9 cellular contexts compared by ENCODE assay signal in the genomic region with DNA sequence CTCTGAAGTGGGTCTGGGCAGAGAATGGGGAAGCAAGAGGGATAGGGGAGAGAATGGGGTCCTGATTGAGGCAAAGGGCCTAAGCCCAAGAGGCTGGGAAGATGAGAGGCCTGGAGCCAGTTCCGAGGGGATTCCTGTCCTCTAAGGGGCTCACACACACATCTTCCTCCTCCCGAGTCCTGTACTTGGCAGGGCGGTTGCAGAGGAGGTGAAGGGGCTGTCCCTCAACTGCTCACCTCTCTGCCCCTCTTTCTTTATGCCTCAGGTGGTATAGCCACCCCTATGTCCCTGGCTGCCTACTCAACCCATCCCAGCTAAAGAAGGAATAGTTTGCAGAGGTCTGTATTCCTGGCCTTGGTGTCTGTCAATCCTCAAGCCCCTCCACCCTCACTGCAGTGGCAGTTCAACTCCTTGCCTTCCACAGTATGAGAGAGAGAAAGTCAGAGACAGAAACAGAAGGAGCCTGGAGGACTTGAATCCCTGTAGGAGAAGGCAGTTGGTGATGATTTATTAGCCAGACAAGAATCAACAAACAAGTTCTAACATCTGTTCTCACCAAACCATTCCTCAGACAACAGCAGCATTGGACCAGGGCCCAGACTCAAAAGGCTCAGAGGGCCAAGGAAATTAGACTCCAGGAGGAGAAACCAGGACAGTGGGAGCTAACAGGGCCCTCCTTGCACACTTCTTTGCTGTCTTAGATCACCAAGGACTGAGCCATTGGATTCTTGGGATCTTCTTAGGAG. TPM values are rescaled to one million over a fixed set of nuclear protein-coding genes. Genes with fewer than 3 reads are reported as not detected.
A peak's percentile ranks its signal among the peaks of the same experiment; 100 is the strongest.
DNase-seq lines count a peak whose midpoint lies in the region; ATAC-seq, FAIRE-seq and TF ChIP-seq lines count a peak whose summit lies in the region.
"Had no signal": no experiment of that assay in that cellular context is flagged by ENCODE, and none has a peak within 500 bp of the region (broad histone marks: within the 10 kb centered on the region; RNA-seq: fewer than 3 reads in every experiment).

No MANE protein-coding gene starts in this region.

- peak overlapping the region; percentile 67 for H3K27ac ChIP-seq in left ventricle myocardium inferior (replicated peaks)

- no peak for TF ChIP-seq CTCF in left ventricle myocardium inferior (IDR thresholded peaks at IDR 0.05; ENCODE audit: borderline replicate concordance)

- intact Hi-C loops in left ventricle myocardium inferior (cut with micrococcal nuclease), result no loop called here

- H3K9me3 ChIP-seq in left ventricle myocardium inferior (replicated peaks), result no peaks in the 10 kb centered on the region
- H3K9me3 ChIP-seq: breast epithelium had no signal

- H3K36me3 ChIP-seq in left ventricle myocardium inferior, result peaks cover 3% of the 10 kb centered on the region
- H3K36me3 ChIP-seq: breast epithelium had no signal

- FAIRE-seq in urothelium cell line (lab: Jason Lieb, UNC), result no peak

- peaks cover 63% of the 10 kb centered on the region for H3K4me1 ChIP-seq in left ventricle myocardium inferior
- H3K4me1 ChIP-seq: breast epithelium had no signal

- ATAC-seq in GM21381 (IDR thresholded peaks at IDR 0.05; ENCODE audit: unreplicated experiment) (no peak), GM21423 (IDR thresholded peaks at IDR 0.05; ENCODE audit: unreplicated experiment) (no peak)

- DNase-seq in AG08395 (ENCODE audit: low spot score) (peak; percentile 66), NCI-H69 (lab: John Stamatoyannopoulos, UW) (peak; percentile 92), left ventricle myocardium inferior (peak; percentile 66), urothelium cell line (ENCODE audit: low spot score) (no peak)
- DNase-seq: GDM1, OCI-M1 had no signal

- H3K27me3 ChIP-seq in left ventricle myocardium inferior (ENCODE audit: low read depth), result peaks cover 3% of the 10 kb centered on the region
- H3K27me3 ChIP-seq: breast epithelium had no signal

- no peak overlapping the region for H3K4me3 ChIP-seq in left ventricle myocardium inferior
- H3K4me3 ChIP-seq: breast epithelium had no signal

RNA-seq across cellular contexts. Expression of gene SH2D2A, which starts 10.7 kb away (rescaled TPM):
- total RNA-seq in left ventricle myocardium inferior, result 0.88 TPM

RNA-seq across cellular contexts. Expression of gene PRCC, which starts 38.6 kb away (rescaled TPM):
- 36.3 TPM for total RNA-seq in left ventricle myocardium inferior

RNA-seq across cellular contexts. Expression of gene INSRR, which starts 53.0 kb away (rescaled TPM):
- total RNA-seq in left ventricle myocardium inferior, result 0.41 TPM

RNA-seq across cellular contexts. Expression of gene HDGF, which starts 54.5 kb away (rescaled TPM):
- total RNA-seq in left ventricle myocardium inferior, result 145 TPM

RNA-seq across cellular contexts. Expression of gene NTRK1, which starts 54.7 kb away (rescaled TPM):
- total RNA-seq in left ventricle myocardium inferior, result 1.0 TPM
